1 cellular context compared by ENCODE assay signal in genomic region chr5:82312373-82312856, GRCh38.
TF ChIP-seq lines count a peak whose summit lies in the region.

No MANE protein-coding gene starts in this region.

TF ChIP-seq in HCT116, 20 proteins besides CTCF, POLR2A, EP300 and RAD21 (continued from another document):
- no peak for TF ChIP-seq EGR1 (IDR thresholded peaks at IDR 0.05; ENCODE audit: low read depth)
